23 cellular contexts compared by ENCODE assay signal in genomic region chr5:171865431-171865830, GRCh38.
"Had no signal": no experiment of that assay in that cellular context is flagged by ENCODE, and none has a peak within 500 bp of the region (broad histone marks: within the 10 kb centered on the region; RNA-seq: fewer than 3 reads in every experiment).

No MANE protein-coding gene starts in this region.

- H3K27ac ChIP-seq: body of pancreas, esophagus muscularis mucosa, foreskin keratinocyte, lower lobe of right lung, tibial nerve had no signal

- ATAC-seq: body of pancreas; foreskin keratinocyte; left lung; lower lobe of right lung; naive thymus-derived CD8-positive, alpha-beta T cell; right cardiac atrium had no signal

- DNase-seq: activated CD4-positive, alpha-beta T cell treated with anti-CD3 and anti-CD28 coated beads for 4 hours; activated CD4-positive, alpha-beta T cell treated with anti-CD3 and anti-CD28 coated beads, Interleukin-2, amount 50 U/mL, for 48 hours; activated CD4-positive, CD25-positive, alpha-beta regulatory T cell; activated CD8-positive, alpha-beta memory T cell treated with anti-CD3 and anti-CD28 coated beads for 24 hours; activated effector memory CD4-positive, alpha-beta T cell treated with Interleukin-2 at 50 U/mL for 16 hours; activated naive CD4-positive, alpha-beta T cell treated with Interleukin-2 at 50 U/mL for 16 hours; anterior cingulate cortex; body of pancreas; dermis blood vessel endothelial cell; effector CD4-positive, alpha-beta T cell; foreskin keratinocyte; left lung; lower lobe of right lung; mesenchymal stem cell; naive thymus-derived CD8-positive, alpha-beta T cell; occipital lobe; right cardiac atrium; stimulated activated naive CD4-positive, alpha-beta T cell had no signal

- H3K9me3 Mint-ChIP-seq: naive thymus-derived CD8-positive, alpha-beta T cell; neural crest cell had no signal

- FAIRE-seq: colon had no signal

- H3K4me3 Mint-ChIP-seq: activated naive CD8-positive, alpha-beta T cell; naive thymus-derived CD8-positive, alpha-beta T cell; neural crest cell had no signal

- H3K27me3 Mint-ChIP-seq: activated naive CD8-positive, alpha-beta T cell; naive thymus-derived CD8-positive, alpha-beta T cell had no signal

- H3K9me3 ChIP-seq: body of pancreas, esophagus muscularis mucosa, left lung, lower lobe of right lung, tibial nerve had no signal

- H3K27ac Mint-ChIP-seq: activated naive CD8-positive, alpha-beta T cell had no signal
